1 cellular context compared by ENCODE assay signal in genomic region chr11:8066036-8066910, GRCh38.
TF ChIP-seq lines count a peak whose summit lies in the region.

No MANE protein-coding gene starts in this region.

TF ChIP-seq in SK-N-SH treated with all-trans-retinoic acid at 6 μM for 48 hours, 23 proteins besides CTCF, POLR2A, EP300 and RAD21 (continued from another document):
- TF ChIP-seq ZNF8 (CRISPR knock-in tag; IDR thresholded peaks at IDR 0.05) (no peak), ZNF565 (CRISPR knock-in tag; conservative IDR thresholded peaks at IDR 0.05; ENCODE audit: low read depth) (no peak), ZNF70 (CRISPR knock-in tag; IDR thresholded peaks at IDR 0.05) (no peak), SNAI2 (CRISPR knock-in tag; IDR thresholded peaks at IDR 0.05) (no peak), ESRRG (CRISPR knock-in tag; IDR thresholded peaks at IDR 0.05) (no peak), PPARA (CRISPR knock-in tag; IDR thresholded peaks at IDR 0.05; ENCODE audit: borderline replicate concordance) (no peak)
